Comparison of ENCODE assay signal across 28 cellular contexts in genomic region chr2:135755573-135755972, GRCh38.
"Had no signal": no experiment of that assay in that cellular context is flagged by ENCODE, and none has a peak within 500 bp of the region (broad histone marks: within the 10 kb centered on the region; RNA-seq: fewer than 3 reads in every experiment).

No MANE protein-coding gene starts in this region.

- H3K4me3 Mint-ChIP-seq: dendritic cell treated with granulocyte-macrophage colony-stimulating factor and Interleukin-4, amounts not matched to agents 40 ng/mL and 50 ng/mL, for 4 days; effector memory CD8-positive, alpha-beta T cell; endodermal cell had no signal

- H3K4me1 Mint-ChIP-seq: endodermal cell had no signal

- H3K9me3 ChIP-seq: colonic mucosa, gastrocnemius medialis had no signal

- H3K27me3 ChIP-seq: colonic mucosa, dorsolateral prefrontal cortex, esophagus muscularis mucosa, esophagus squamous epithelium, foreskin keratinocyte, gastrocnemius medialis, gastroesophageal sphincter, heart left ventricle, heart right ventricle had no signal

- H3K4me1 ChIP-seq: colonic mucosa, esophagus muscularis mucosa, esophagus squamous epithelium, foreskin keratinocyte, gastrocnemius medialis, gastroesophageal sphincter, heart left ventricle, heart right ventricle had no signal

- ATAC-seq: effector memory CD8-positive, alpha-beta T cell; esophagus mucosa; foreskin keratinocyte; gastrocnemius medialis; gastroesophageal sphincter; heart left ventricle; heart right ventricle had no signal

- H3K27ac Mint-ChIP-seq: dendritic cell treated with granulocyte-macrophage colony-stimulating factor and Interleukin-4, amounts not matched to agents 40 ng/mL and 50 ng/mL, for 4 days; effector memory CD8-positive, alpha-beta T cell; endodermal cell had no signal

- H3K4me3 ChIP-seq: colonic mucosa, coronary artery, dorsolateral prefrontal cortex, esophagus muscularis mucosa, esophagus squamous epithelium, gastrocnemius medialis, gastroesophageal sphincter, heart left ventricle, heart right ventricle had no signal

- FAIRE-seq: colon, endometrium, endothelial cell of umbilical vein had no signal

- H3K27ac ChIP-seq: colonic mucosa, coronary artery, dorsolateral prefrontal cortex, epithelial cell of prostate, esophagus muscularis mucosa, esophagus squamous epithelium, foreskin keratinocyte, gastrocnemius medialis, gastroesophageal sphincter, heart left ventricle, heart right ventricle had no signal

- DNase-seq: colonic mucosa; cortex of kidney; dermis blood vessel endothelial cell; dorsolateral prefrontal cortex; effector CD4-positive, alpha-beta T cell; effector CD8-positive, alpha-beta T cell; effector memory CD4-positive, alpha-beta T cell; effector memory CD8-positive, alpha-beta T cell; endodermal cell; erythroblast; esophagus squamous epithelium; foreskin fibroblast; foreskin keratinocyte; foreskin melanocyte; gastrocnemius medialis; glutamatergic neuron; head of caudate nucleus; heart left ventricle; heart right ventricle had no signal

- H3K27me3 Mint-ChIP-seq: dendritic cell treated with granulocyte-macrophage colony-stimulating factor and Interleukin-4, amounts not matched to agents 40 ng/mL and 50 ng/mL, for 4 days; effector memory CD8-positive, alpha-beta T cell had no signal
